In genomic region chr15:82918162-82918561, GRCh38 we compare ENCODE assay signal across 1 cellular context.
TF ChIP-seq lines count a peak whose summit lies in the region.

No MANE protein-coding gene starts in this region.

TF ChIP-seq in HepG2, 621 proteins besides CTCF, POLR2A, EP300 and RAD21:
- TF ChIP-seq POGK (CRISPR knock-in tag; conservative IDR thresholded peaks at IDR 0.05), result no peak
- TF ChIP-seq SUZ12 (IDR thresholded peaks at IDR 0.05; ENCODE audit: low read depth, low read length), result no peak
- TF ChIP-seq ZBTB2 (CRISPR knock-in tag; IDR thresholded peaks at IDR 0.05; ENCODE audit: low read depth), result no peak
- no peak for TF ChIP-seq ZNF766 (CRISPR knock-in tag; IDR thresholded peaks at IDR 0.05; ENCODE audit: borderline replicate concordance)
- TF ChIP-seq ZNF253 (CRISPR knock-in tag; IDR thresholded peaks at IDR 0.05; ENCODE audit: borderline replicate concordance), result no peak
- TF ChIP-seq ZNF280D (CRISPR knock-in tag; IDR thresholded peaks at IDR 0.05), result no peak
- no peak for TF ChIP-seq KLF16 (CRISPR knock-in tag; IDR thresholded peaks at IDR 0.05)
- no peak for TF ChIP-seq HIVEP1 (CRISPR knock-in tag; IDR thresholded peaks at IDR 0.05)
- TF ChIP-seq DMAP1 (CRISPR knock-in tag; IDR thresholded peaks at IDR 0.05), result no peak
- no peak for TF ChIP-seq KAT8 (CRISPR knock-in tag; IDR thresholded peaks at IDR 0.05)
- no peak for TF ChIP-seq ZSCAN9 (CRISPR knock-in tag; IDR thresholded peaks at IDR 0.05; ENCODE audit: borderline replicate concordance)
- TF ChIP-seq FOXM1 (CRISPR knock-in tag; IDR thresholded peaks at IDR 0.05), result no peak
TF ChIP-seq in HepG2: peak in this region for 0.
